Comparison of ENCODE assay signal across 20 cellular contexts in the genomic region with DNA sequence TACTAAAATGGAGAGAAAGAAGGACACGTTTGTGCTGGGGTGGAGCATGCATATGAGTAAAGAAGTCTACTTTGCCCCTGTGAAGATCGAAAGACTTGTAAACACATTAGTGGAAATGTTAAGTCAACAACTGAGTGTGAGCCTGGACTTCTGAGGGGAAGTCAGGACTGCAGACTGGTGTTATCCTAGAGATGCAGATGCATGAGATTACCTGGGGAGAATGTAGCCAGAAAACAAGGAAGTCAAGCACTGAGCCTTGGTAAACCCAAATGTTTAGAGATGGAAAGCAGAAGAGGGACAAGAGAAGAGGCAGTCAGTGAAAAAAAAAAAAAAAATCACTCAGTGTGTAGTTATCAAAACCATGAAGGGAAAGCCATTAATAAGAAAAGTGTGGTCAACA. TPM values are rescaled to one million over a fixed set of nuclear protein-coding genes. Genes with fewer than 3 reads are reported as not detected.
DNase-seq lines count a peak whose midpoint lies in the region; FAIRE-seq and TF ChIP-seq lines count a peak whose summit lies in the region.
"Had no signal": no experiment of that assay in that cellular context is flagged by ENCODE, and none has a peak within 500 bp of the region (broad histone marks: within the 10 kb centered on the region; RNA-seq: fewer than 3 reads in every experiment).

No MANE protein-coding gene starts in this region.

- H3K4me2 ChIP-seq in H1 (ENCODE audit: insufficient read depth in 1 of 2, low read depth in 2 of 2, low read length in 2 of 2) (no peak overlapping the region), mesendoderm (ENCODE audit: low read length) (no peak overlapping the region)

- peak; percentile 32 for FAIRE-seq in H1 (lab: Jason Lieb, UNC)
- FAIRE-seq: A204.1, GM12892 had no signal

- TF ChIP-seq POLR2A in H1 (IDR thresholded peaks at IDR 0.05; ENCODE audit: control extremely low read depth in 1 of 2, low read depth in 2 of 2, low read length in 2 of 2): no peak

- TF ChIP-seq RAD21 in H1 (IDR thresholded peaks at IDR 0.05 in 1 of 2, conservative IDR thresholded peaks at IDR 0.05 in 1 of 2; ENCODE audit: low read depth in 2 of 2, low read length in 2 of 2): no peak

- no peaks in the 10 kb centered on the region for H3K23me2 ChIP-seq in H1 (ENCODE audit: low read depth, low read length)

- TF ChIP-seq CTCF in H1 (IDR thresholded peaks at IDR 0.05; ENCODE audit: control extremely low read depth in 1 of 3, insufficient read depth in 1 of 3, low read depth in 1 of 3, low read length in 3 of 3): no peak

- H4K20me1 ChIP-seq in H1 (replicated peaks in 1 of 2; ENCODE audit: control insufficient read depth in 1 of 2, insufficient read depth in 2 of 2, low read length in 2 of 2): no peaks in the 10 kb centered on the region

- 58% methylated on average over 2 of the region's 2 CpGs; no CpG with 5 or more reads in 1 of the 2 experiments for WGBS in H1 (ENCODE audit: extremely low coverage in 1 of 2, insufficient coverage in 1 of 2, insufficient read length in 1 of 2, insufficient replicate concordance in 2 of 2, low coverage in 1 of 2, low lambda C conversion rate in 2 of 2, missing lambda C conversion rate in 1 of 2), 2 experiments
- no CpG with 5 or more reads among the region's 2 CpGs for WGBS in mesendoderm (ENCODE audit: extremely low coverage, insufficient coverage, low lambda C conversion rate)

- POLR2A ChIA-PET in H1 (lab: Charles Lee; ENCODE audit: partially characterized antibody) (interaction anchor here (0.5 kb wide), 1 partner anchor 109 kb away, joined by 3 read pairs; no protein-coding TSS in a partner anchor), HEK293T (lab: Yijun Ruan, JAX) (no interaction called here)

- CTCF ChIA-PET in H1 (lab: Charles Lee; ENCODE audit: partially characterized antibody): interaction anchor here (1.0 to 1.7 kb wide), 2 partner anchors 16 to 19 kb away, joined by 3 to 4 read pairs; no protein-coding TSS in a partner anchor
- CTCF ChIA-PET in HEK293T (lab: Yijun Ruan, JAX): no interaction called here

- peak overlapping the region; percentile 91 for H2BK20ac ChIP-seq in H1 (ENCODE audit: low read length)

- H2BK12ac ChIP-seq in H1 (ENCODE audit: low read depth, low read length): no peak overlapping the region

- TF ChIP-seq EP300 in H1 (IDR thresholded peaks at IDR 0.05; ENCODE audit: borderline replicate concordance in 1 of 2, low read depth in 2 of 2, low read length in 2 of 2): no peak

- H3K36me3 ChIP-seq in H1 (ENCODE audit: control insufficient read depth in 2 of 4, insufficient read depth in 4 of 4, low read length in 3 of 4) (no peaks in the 10 kb centered on the region), mesendoderm (ENCODE audit: control insufficient read depth, insufficient read depth, low read length) (no peaks in the 10 kb centered on the region)
- H3K36me3 ChIP-seq: BE2C, HAP-1 had no signal

- peaks cover 0 to 10% (median 6%) of the 10 kb centered on the region in 4 experiments; a peak in 5 of 7 replicates for H3K4me1 ChIP-seq in H1 (replicated peaks in 1 of 4; ENCODE audit: control insufficient read depth in 3 of 4, insufficient read depth in 4 of 4, low read length in 3 of 4)
- H3K4me1 ChIP-seq in mesendoderm (ENCODE audit: control insufficient read depth, low read depth, low read length): peaks cover 3% of the 10 kb centered on the region
- H3K4me1 ChIP-seq: BE2C, HAP-1 had no signal

- H2AFZ ChIP-seq in H1 (ENCODE audit: low read length): no peak overlapping the region

- H3K23ac ChIP-seq in H1 (ENCODE audit: insufficient read length) (no peak overlapping the region), mesendoderm (ENCODE audit: low read length) (no peak overlapping the region)

- H3K4me3 ChIP-seq in H1 (ENCODE audit: extremely low read depth in 1 of 4, insufficient read depth in 2 of 4, low read depth in 3 of 4, low read length in 4 of 4) (no peak overlapping the region), mesendoderm (ENCODE audit: low read length) (no peak overlapping the region)
- H3K4me3 ChIP-seq: HAP-1 had no signal

- no peak overlapping the region for H3K56ac ChIP-seq in H1 (replicated peaks; ENCODE audit: insufficient read length, low read depth, low read length)
- no peak overlapping the region for H3K56ac ChIP-seq in mesendoderm (ENCODE audit: low read length)

- H2BK5ac ChIP-seq in H1 (ENCODE audit: low read depth, low read length) (no peak overlapping the region), mesendoderm (ENCODE audit: low read length) (no peak overlapping the region)

- peaks cover 0 to 11% of the 10 kb centered on the region in 2 experiments; a peak in 1 of 4 replicates for H3K79me2 ChIP-seq in H1 (ENCODE audit: control insufficient read depth in 1 of 2, insufficient read depth in 2 of 2, low read length in 2 of 2)
- no peaks in the 10 kb centered on the region for H3K79me2 ChIP-seq in mesendoderm (ENCODE audit: control insufficient read depth, insufficient read depth, low read length)

- H3K27me3 ChIP-seq in H1 (replicated peaks in 1 of 4; ENCODE audit: control insufficient read depth in 3 of 4, extremely low read depth in 1 of 4, insufficient read depth in 3 of 4, low read length in 3 of 4) (peaks cover 0 to 1% (median 0%) of the 10 kb centered on the region in 4 experiments; a peak in 1 of 7 replicates), mesendoderm (ENCODE audit: insufficient read depth, low read length, poor library complexity) (no peaks in the 10 kb centered on the region)
- H3K27me3 ChIP-seq: BE2C had no signal

- H4K5ac ChIP-seq in H1 (ENCODE audit: insufficient read length, low read depth, low read length) (no peak overlapping the region), mesendoderm (ENCODE audit: low read length) (no peak overlapping the region)

- H2BK15ac ChIP-seq in H1 (ENCODE audit: low read length) (no peak overlapping the region), mesendoderm (replicated peaks; ENCODE audit: low read depth) (no peak overlapping the region)

- H3K27ac ChIP-seq in H1 (ENCODE audit: low read depth, low read length): no peak overlapping the region
- no peak overlapping the region for H3K27ac ChIP-seq in mesendoderm (ENCODE audit: low read depth, low read length)
- H3K27ac ChIP-seq: HL-60 had no signal

- no peak overlapping the region for H4K8ac ChIP-seq in H1 (ENCODE audit: extremely low read depth, insufficient read depth, low read length)
- H4K8ac ChIP-seq in mesendoderm (ENCODE audit: low read depth, low read length): no peak overlapping the region

- H3K9ac ChIP-seq in H1 (replicated peaks in 1 of 4; ENCODE audit: extremely low read depth in 1 of 4, low read depth in 3 of 4, low read length in 3 of 4) (no peak overlapping the region), mesendoderm (ENCODE audit: low read length) (no peak overlapping the region)

- H3K79me1 ChIP-seq in H1 (ENCODE audit: low read depth, low read length): 0 out of 2 replicates have a peak, but pooled peaks cover 2% of the 10 kb centered on the region
- H3K79me1 ChIP-seq in mesendoderm (ENCODE audit: low read length): no peaks in the 10 kb centered on the region

- H3K18ac ChIP-seq in H1 (ENCODE audit: extremely low read depth, low read length) (no peak overlapping the region), mesendoderm (ENCODE audit: low read length) (no peak overlapping the region)

- no peak overlapping the region for H2BK120ac ChIP-seq in H1 (replicated peaks; ENCODE audit: low read depth, low read length)
- H2BK120ac ChIP-seq in mesendoderm (ENCODE audit: low read depth, low read length): no peak overlapping the region

- no peak overlapping the region; the same call in 1 of the 2 replicates for H2AK5ac ChIP-seq in H1 (ENCODE audit: low read depth, low read length)
- H2AK5ac ChIP-seq in mesendoderm (ENCODE audit: low read length): no peak overlapping the region

- H4K91ac ChIP-seq in H1 (replicated peaks; ENCODE audit: insufficient read length, low read length): no peak overlapping the region

- H3K9me3 ChIP-seq in H1 (ENCODE audit: insufficient read depth in 2 of 2, low read depth in 1 of 2, low read length in 1 of 2): no peaks in the 10 kb centered on the region
- H3K9me3 ChIP-seq: BE2C, HAP-1 had no signal

- H3K4ac ChIP-seq in H1 (replicated peaks; ENCODE audit: insufficient read length, low read depth, low read length) (no peak overlapping the region), mesendoderm (ENCODE audit: low read depth, low read length) (no peak overlapping the region)

- peak; percentile 19 for DNase-seq in NCI-H345 (lab: John Stamatoyannopoulos, UW)
- no peak for DNase-seq in NCI-H345 treated with DMSO at 0.1 percent for 48 hours (lab: John Stamatoyannopoulos, UW; ENCODE audit: unreplicated experiment)
- peak; percentile 77 for DNase-seq in NCI-H69 (lab: John Stamatoyannopoulos, UW)
- no peak for DNase-seq in H1 (ENCODE audit: low read depth in 1 of 2, low spot score in 2 of 2)
- DNase-seq in mesendoderm: peak; percentile 44
- DNase-seq in HEK293T (ENCODE audit: extremely low spot score): no peak
- DNase-seq in NCI-H524 (lab: John Stamatoyannopoulos, UW): no peak
- DNase-seq: ACHN; BE2C; C1 segment of cervical spinal cord; CD4-positive, CD25-positive, alpha-beta regulatory T cell; CD8-positive, alpha-beta memory T cell; COR-L47; DMS 273 treated with DMSO at 0.1 percent for 48 hours; DMS79; GDM1 had no signal

- no peak overlapping the region for H3K14ac ChIP-seq in H1 (ENCODE audit: insufficient read length)

TF ChIP-seq in H1, 55 proteins besides CTCF, POLR2A, EP300 and RAD21 (continues in another document):
- TF ChIP-seq NRF1 (IDR thresholded peaks at IDR 0.05; ENCODE audit: low read depth, low read length) (no peak), TEAD4 (IDR thresholded peaks at IDR 0.05; ENCODE audit: low read depth, low read length) (no peak), BRCA1 (IDR thresholded peaks at IDR 0.05; ENCODE audit: low read depth, low read length) (no peak), GABPA (IDR thresholded peaks at IDR 0.05; ENCODE audit: borderline replicate concordance, insufficient read depth, low read length) (no peak)

TF ChIP-seq in HEK293T, 16 proteins besides CTCF, POLR2A, EP300 and RAD21:
- TF ChIP-seq ELF4 (IDR thresholded peaks at IDR 0.05): no peak
- TF ChIP-seq ARNT (IDR thresholded peaks at IDR 0.05): no peak
- no peak for TF ChIP-seq HDGF (IDR thresholded peaks at IDR 0.05; ENCODE audit: borderline replicate concordance)
- TF ChIP-seq FOXA1 (IDR thresholded peaks at IDR 0.05): no peak
- no peak for TF ChIP-seq CTBP1 (IDR thresholded peaks at IDR 0.05; ENCODE audit: borderline replicate concordance)
- no peak for TF ChIP-seq NFRKB (IDR thresholded peaks at IDR 0.05)

RNA-seq across cellular contexts. Expression of gene JAKMIP2, which starts 22.4 kb away (rescaled TPM):
- total RNA-seq in H1 (2021; fragmentation: NEBNext Ultra II Directional; extraction: Animal tissue kit (Norgen Biotek cat#: 25700)): 13.4 and 13.6 TPM in 2 replicates
- 2.4 and 3.2 TPM in 2 replicates for polyA plus RNA-seq in H1 (2011; rRNA removed)
- polyA plus RNA-seq in H1 (2011; cell fraction: cytosol; rRNA removed): 4.9 TPM
- 22.7 TPM for polyA plus RNA-seq in H1 (2011; cell fraction: nucleus; rRNA removed)
- polyA plus RNA-seq in H1 (2012, experiment 1 of 2): 7.6 to 10.9 TPM (median 10.5 TPM) in 4 replicates
- 0.52 TPM for polyA plus RNA-seq in H1 (2012, experiment 2 of 2)
- 13.6 TPM for polyA plus RNA-seq in H1 (2013, experiment 1 of 2)
- polyA plus RNA-seq in H1 (2013, experiment 2 of 2): 13.7 TPM
- 15.7 and 26.1 TPM in 2 replicates for polyA minus RNA-seq in H1 (2011; rRNA and poly(A)+ RNA removed)
- polyA minus RNA-seq in H1 (2011; cell fraction: cytosol; rRNA and poly(A)+ RNA removed): 8.4 TPM
- 41.8 TPM for polyA minus RNA-seq in H1 (2011; cell fraction: nucleus; rRNA and poly(A)+ RNA removed)
- 12.5 TPM for polyA plus RNA-seq in mesendoderm (2013, experiment 1 of 2)
- 13.2 TPM for polyA plus RNA-seq in mesendoderm (2013, experiment 2 of 2)

Comparison
In these comparisons a context has a peak if more than half of its experiments do, and no peak if none do; other contexts are left out.
1. DNase-seq: peak in NCI-H345 (single experiment), NCI-H69 (single experiment) and mesendoderm (single experiment); none in NCI-H345 treated with DMSO at 0.1 percent for 48 hours (single experiment), H1 (0 of 2), HEK293T (single experiment) and NCI-H524 (0 of 2).